Comparison of ENCODE assay signal across 1 cellular context in the genomic region with DNA sequence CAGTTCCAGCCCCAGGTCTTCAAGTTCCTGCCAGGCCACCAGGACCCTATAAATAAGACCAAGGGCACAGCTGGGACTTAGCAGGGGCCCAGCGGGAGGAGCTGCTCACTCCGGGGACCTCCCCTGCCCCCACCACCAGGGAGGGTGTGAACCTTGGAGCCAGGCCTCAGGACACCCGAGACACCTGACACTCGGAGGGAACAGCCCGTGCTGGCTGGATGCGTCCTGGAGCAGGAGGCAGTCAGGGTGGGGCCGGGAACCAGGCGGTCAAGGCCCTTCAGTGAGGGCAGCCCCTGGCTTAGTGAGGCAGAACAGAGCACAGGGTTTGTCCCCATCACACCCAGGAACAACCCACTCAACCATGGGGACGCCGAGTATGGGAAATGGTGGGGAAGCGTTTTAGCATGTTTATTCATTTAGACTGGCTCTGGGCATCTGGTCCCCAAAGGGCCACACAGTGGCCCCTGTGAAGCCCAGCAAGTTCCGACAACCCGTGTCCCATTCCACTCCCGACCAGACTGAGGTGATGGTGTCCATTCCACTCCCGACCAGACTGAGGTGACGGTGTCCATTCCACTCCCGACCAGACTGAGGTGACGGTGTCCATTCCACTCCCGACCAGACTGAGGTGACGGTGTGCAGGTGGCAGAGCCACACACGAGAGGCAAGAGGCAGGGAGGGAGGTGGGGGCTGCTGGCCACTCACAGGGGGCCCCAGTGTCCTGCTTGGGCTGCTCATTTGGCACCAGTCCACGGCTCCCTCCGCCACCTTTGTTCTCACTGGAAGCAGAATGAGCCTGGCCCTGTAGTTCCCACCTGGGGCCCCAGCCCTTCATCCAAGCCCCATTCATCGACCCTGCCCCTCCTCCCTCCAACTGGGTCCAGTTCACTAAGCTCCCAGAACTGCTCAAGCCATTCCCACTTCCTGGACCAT.
TF ChIP-seq lines count a peak whose summit lies in the region.

No MANE protein-coding gene starts in this region.

TF ChIP-seq in IMR-90, 13 proteins besides CTCF, POLR2A, EP300 and RAD21:
- TF ChIP-seq FOS (IDR thresholded peaks at IDR 0.05; ENCODE audit: low read depth, low read length) (no peak), CHD1 (IDR thresholded peaks at IDR 0.05; ENCODE audit: low read depth, low read length) (no peak), RCOR1 (IDR thresholded peaks at IDR 0.05; ENCODE audit: insufficient replicate concordance, low read length) (no peak), BHLHE40 (IDR thresholded peaks at IDR 0.05; ENCODE audit: low read depth, low read length) (no peak), RFX5 (IDR thresholded peaks at IDR 0.05; ENCODE audit: low read depth, low read length) (no peak), MAFK (IDR thresholded peaks at IDR 0.05; ENCODE audit: low read depth, low read length) (no peak), MAZ (IDR thresholded peaks at IDR 0.05; ENCODE audit: borderline replicate concordance, low read depth, low read length) (no peak), SMC3 (IDR thresholded peaks at IDR 0.05; ENCODE audit: low read depth, low read length) (no peak), MXI1 (IDR thresholded peaks at IDR 0.05; ENCODE audit: borderline replicate concordance, low read depth, low read length) (no peak), CEBPB (IDR thresholded peaks at IDR 0.05; ENCODE audit: low read depth, low read length) (no peak), NFE2L2 (IDR thresholded peaks at IDR 0.05; ENCODE audit: low read depth, low read length) (no peak)
- TF ChIP-seq, protein P1, sequence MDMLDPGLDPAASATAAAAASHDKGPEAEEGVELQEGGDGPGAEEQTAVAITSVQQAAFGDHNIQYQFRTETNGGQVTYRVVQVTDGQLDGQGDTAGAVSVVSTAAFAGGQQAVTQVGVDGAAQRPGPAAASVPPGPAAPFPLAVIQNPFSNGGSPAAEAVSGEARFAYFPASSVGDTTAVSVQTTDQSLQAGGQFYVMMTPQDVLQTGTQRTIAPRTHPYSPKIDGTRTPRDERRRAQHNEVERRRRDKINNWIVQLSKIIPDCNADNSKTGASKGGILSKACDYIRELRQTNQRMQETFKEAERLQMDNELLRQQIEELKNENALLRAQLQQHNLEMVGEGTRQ (IDR thresholded peaks at IDR 0.05; ENCODE audit: low read depth, low read length) = no peak
- TF ChIP-seq, protein P2, sequence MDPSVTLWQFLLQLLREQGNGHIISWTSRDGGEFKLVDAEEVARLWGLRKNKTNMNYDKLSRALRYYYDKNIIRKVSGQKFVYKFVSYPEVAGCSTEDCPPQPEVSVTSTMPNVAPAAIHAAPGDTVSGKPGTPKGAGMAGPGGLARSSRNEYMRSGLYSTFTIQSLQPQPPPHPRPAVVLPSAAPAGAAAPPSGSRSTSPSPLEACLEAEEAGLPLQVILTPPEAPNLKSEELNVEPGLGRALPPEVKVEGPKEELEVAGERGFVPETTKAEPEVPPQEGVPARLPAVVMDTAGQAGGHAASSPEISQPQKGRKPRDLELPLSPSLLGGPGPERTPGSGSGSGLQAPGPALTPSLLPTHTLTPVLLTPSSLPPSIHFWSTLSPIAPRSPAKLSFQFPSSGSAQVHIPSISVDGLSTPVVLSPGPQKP (IDR thresholded peaks at IDR 0.05; ENCODE audit: borderline replicate concordance, low read depth, low read length) = no peak
